8 cellular contexts compared by ENCODE assay signal in genomic region chrX:102345916-102346315, GRCh38.
A peak's percentile ranks its signal among the peaks of the same experiment; 100 is the strongest.
DNase-seq lines count a peak whose midpoint lies in the region; FAIRE-seq and TF ChIP-seq lines count a peak whose summit lies in the region.

No MANE protein-coding gene starts in this region.

- no peak overlapping the region for H3K23ac ChIP-seq in mesenchymal stem cell (ENCODE audit: low read length in 2 of 2)

- H3K27me3 ChIP-seq in GM23248 (replicated peaks; ENCODE audit: insufficient read depth) (no peaks in the 10 kb centered on the region), colonic mucosa (peaks cover 5% of the 10 kb centered on the region), mesenchymal stem cell (ENCODE audit: control insufficient read depth in 1 of 2, insufficient read depth in 1 of 2, low read length in 2 of 2) (peaks cover 0 to 31% of the 10 kb centered on the region in 2 experiments)

- H3K4me3 ChIP-seq in GM23248 (no peak overlapping the region), WI38 (ENCODE audit: low read depth, low read length) (no peak overlapping the region), colonic mucosa (no peak overlapping the region), mesenchymal stem cell (ENCODE audit: insufficient read depth in 1 of 2, low read depth in 1 of 2, low read length in 2 of 2) (no peak overlapping the region)

- TF ChIP-seq CTCF in WI38 (IDR thresholded peaks at IDR 0.05; ENCODE audit: low read depth, low read length) (peak; percentile 80), colonic mucosa (IDR thresholded peaks at IDR 0.05) (peak; percentile 75)

- in situ Hi-C loops in GM23248 (cut with MboI): no loop called here

- H2BK15ac ChIP-seq in mesenchymal stem cell (ENCODE audit: low read depth, poor library complexity, severe bottlenecking): no peak overlapping the region

- no peak overlapping the region for H2BK12ac ChIP-seq in mesenchymal stem cell (ENCODE audit: low read length in 2 of 2)

- intact Hi-C loops in colonic mucosa (cut with DNase I): no loop called here

- DNase-seq in GM23248: peak; percentile 39
- peak; percentile 67 for DNase-seq in colonic mucosa
- peak; percentile 34 for DNase-seq in mesenchymal stem cell
- DNase-seq in stimulated activated CD8-positive, alpha-beta memory T cell treated with anti-CD3 and anti-CD28 coated beads, Interleukin-4, amount 100 ng/mL, for 24 hours (ENCODE audit: low read depth): peak; percentile 55
- no peak for DNase-seq in NCI-H2171 (lab: John Stamatoyannopoulos, UW)
- DNase-seq in HuH-7.5 (ENCODE audit: low spot score): no peak

- H4K8ac ChIP-seq in mesenchymal stem cell (ENCODE audit: low read length): no peak overlapping the region

- 25 to 33% methylated on average over 3 of the region's 3 CpGs for WGBS in GM23248 (ENCODE audit: low coverage in 1 of 2, low lambda C conversion rate in 2 of 2, missing lambda C conversion rate in 2 of 2), 2 experiments
- WGBS in mesenchymal stem cell: 94% methylated on average over 1 of the region's 3 CpGs

- no peak overlapping the region for H3K4ac ChIP-seq in mesenchymal stem cell (ENCODE audit: low read depth in 1 of 2, low read length in 2 of 2)

- H3K79me1 ChIP-seq in mesenchymal stem cell (replicated peaks; ENCODE audit: low read length, poor library complexity, severe bottlenecking): no peaks in the 10 kb centered on the region

- H3K36me3 ChIP-seq in GM23248 (ENCODE audit: low read depth) (no peaks in the 10 kb centered on the region), colonic mucosa (no peaks in the 10 kb centered on the region), mesenchymal stem cell (ENCODE audit: control insufficient read depth in 1 of 2, insufficient read depth in 2 of 2, low read depth in 1 of 2, low read length in 2 of 2) (no peaks in the 10 kb centered on the region)

- H2BK120ac ChIP-seq in mesenchymal stem cell (ENCODE audit: low read depth, low read length): no peak overlapping the region

- no peaks in the 10 kb centered on the region for H3K79me2 ChIP-seq in GM23248 (ENCODE audit: insufficient read depth)

- no peak overlapping the region for H2AK5ac ChIP-seq in mesenchymal stem cell (ENCODE audit: low read length, severe bottlenecking)

- H3K9ac ChIP-seq in GM23248: no peak overlapping the region
- no peak overlapping the region for H3K9ac ChIP-seq in colonic mucosa (ENCODE audit: low read depth in 2 of 2, low read length in 2 of 2)
- H3K9ac ChIP-seq in mesenchymal stem cell (ENCODE audit: low read length): no peak overlapping the region

- no peak overlapping the region for H4K91ac ChIP-seq in mesenchymal stem cell (ENCODE audit: low read length)

- H2BK5ac ChIP-seq in mesenchymal stem cell (ENCODE audit: low read depth, low read length, poor library complexity, severe bottlenecking): no peak overlapping the region

- H3K9me2 ChIP-seq in GM23248 (ENCODE audit: insufficient read depth): no peaks in the 10 kb centered on the region

- H3K4me1 ChIP-seq in GM23248 (ENCODE audit: insufficient read depth): no peaks in the 10 kb centered on the region
- no peaks in the 10 kb centered on the region for H3K4me1 ChIP-seq in colonic mucosa
- H3K4me1 ChIP-seq in mesenchymal stem cell (ENCODE audit: control insufficient read depth, insufficient read depth, low read depth, low read length): no peaks in the 10 kb centered on the region

- H3K4me2 ChIP-seq in GM23248 (ENCODE audit: unreplicated experiment) (no peak overlapping the region), mesenchymal stem cell (ENCODE audit: low read length, poor library complexity, severe bottlenecking) (no peak overlapping the region)

- H2AFZ ChIP-seq in GM23248 (no peak overlapping the region), mesenchymal stem cell (ENCODE audit: low read depth, low read length) (no peak overlapping the region)

- no peaks in the 10 kb centered on the region for H4K20me1 ChIP-seq in GM23248 (ENCODE audit: insufficient read depth)

- H3F3A ChIP-seq in GM23248 (ENCODE audit: insufficient read depth): no peaks in the 10 kb centered on the region

- peak; percentile 88 for FAIRE-seq in A204.1 (lab: Jason Lieb, UNC)

- H3K14ac ChIP-seq in mesenchymal stem cell (ENCODE audit: low read length in 2 of 2): no peak overlapping the region

- H3K27ac ChIP-seq in GM23248 (no peak overlapping the region), colonic mucosa (no peak overlapping the region), mesenchymal stem cell (ENCODE audit: low read length, poor library complexity, severe bottlenecking) (no peak overlapping the region)

- H3K18ac ChIP-seq in mesenchymal stem cell (ENCODE audit: low read depth in 1 of 2, low read length in 2 of 2): no peak overlapping the region

- H3K9me3 ChIP-seq in GM23248 (ENCODE audit: low read depth) (no peaks in the 10 kb centered on the region), colonic mucosa (no peaks in the 10 kb centered on the region), mesenchymal stem cell (ENCODE audit: control insufficient read depth, low read length) (peaks cover 6% of the 10 kb centered on the region)

Comparison
In these comparisons a context has a peak if more than half of its experiments do, and no peak if none do; other contexts are left out.
1. DNase-seq: peak in GM23248 (single experiment), colonic mucosa (single experiment), mesenchymal stem cell (single experiment) and stimulated activated CD8-positive, alpha-beta memory T cell treated with anti-CD3 and anti-CD28 coated beads, Interleukin-4, amount 100 ng/mL, for 24 hours (single experiment); none in NCI-H2171 (single experiment) and HuH-7.5 (single experiment).